In the genomic region with DNA sequence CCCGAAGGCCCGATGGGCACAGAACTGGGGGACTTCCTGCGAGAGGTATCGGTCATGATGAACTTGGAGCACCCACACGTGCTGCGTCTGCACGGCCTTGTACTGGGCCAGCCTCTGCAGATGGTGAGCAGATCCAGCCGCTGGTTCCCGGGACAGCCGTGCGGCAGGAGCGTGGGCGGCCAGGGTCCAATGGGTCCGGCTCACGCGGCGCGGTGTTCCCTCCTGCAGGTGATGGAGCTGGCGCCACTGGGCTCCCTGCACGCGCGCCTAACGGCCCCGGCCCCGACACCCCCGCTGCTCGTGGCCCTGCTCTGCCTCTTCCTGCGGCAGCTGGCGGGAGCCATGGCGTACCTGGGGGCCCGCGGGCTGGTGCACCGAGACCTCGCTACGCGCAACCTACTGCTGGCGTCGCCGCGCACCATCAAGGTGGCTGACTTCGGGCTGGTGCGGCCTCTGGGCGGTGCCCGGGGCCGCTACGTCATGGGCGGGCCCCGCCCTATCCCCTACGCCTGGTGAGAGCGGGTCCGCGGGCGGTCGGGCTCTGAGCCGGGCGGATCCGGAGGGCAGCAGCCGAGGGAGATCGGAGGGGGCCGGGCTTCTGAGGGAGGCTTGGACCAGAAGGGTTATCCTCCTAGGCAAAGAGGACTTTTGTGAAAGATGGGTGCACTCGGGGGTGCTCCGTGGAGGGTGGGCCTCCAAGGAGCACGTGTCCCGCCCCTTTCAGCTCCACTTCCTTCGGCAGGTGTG, we compare ENCODE assay signal across 6 cellular contexts. TPM values are rescaled to one million over a fixed set of nuclear protein-coding genes. Genes with fewer than 3 reads are reported as not detected.
DNase-seq lines count a peak whose midpoint lies in the region; TF ChIP-seq lines count a peak whose summit lies in the region.

No MANE protein-coding gene starts in this region.

- H3K9ac ChIP-seq in OCI-LY3 (ENCODE audit: low read length), result peak overlapping the region; percentile 67

- TF ChIP-seq CTCF in OCI-LY3 (IDR thresholded peaks at IDR 0.05; ENCODE audit: low read depth, low read length) (no peak), prostate gland (IDR thresholded peaks at IDR 0.05) (no peak)

- no peak overlapping the region for H3K27ac Mint-ChIP-seq in dendritic cell treated with granulocyte-macrophage colony-stimulating factor and Interleukin-4, amounts not matched to agents 40 ng/mL and 50 ng/mL, for 4 days

- H3K4me3 Mint-ChIP-seq in dendritic cell treated with granulocyte-macrophage colony-stimulating factor and Interleukin-4, amounts not matched to agents 40 ng/mL and 50 ng/mL, for 4 days, result peak overlapping the region; percentile 58

- H2AFZ ChIP-seq in OCI-LY3 (ENCODE audit: low read depth, low read length), result peak overlapping the region; percentile 86; the same call in 1 of the 2 replicates

- peaks cover 21% of the 10 kb centered on the region for H3K36me3 Mint-ChIP-seq in dendritic cell treated with granulocyte-macrophage colony-stimulating factor and Interleukin-4, amounts not matched to agents 40 ng/mL and 50 ng/mL, for 4 days (ENCODE audit: low read depth)

- H3K36me3 ChIP-seq in OCI-LY3 (replicated peaks; ENCODE audit: low read depth, low read length) (no peaks in the 10 kb centered on the region), prostate gland (no peaks in the 10 kb centered on the region)

- H3K4me1 ChIP-seq in OCI-LY3 (ENCODE audit: low read length), result peaks cover 9% of the 10 kb centered on the region; the same call in 1 of the 2 replicates
- peaks cover 10% of the 10 kb centered on the region for H3K4me1 ChIP-seq in prostate gland (replicated peaks)

- H3K27me3 ChIP-seq in OCI-LY3 (ENCODE audit: low read depth, low read length) (no peaks in the 10 kb centered on the region), prostate gland (replicated peaks; ENCODE audit: insufficient read depth) (no peaks in the 10 kb centered on the region)

- H3K4me2 ChIP-seq in OCI-LY3 (ENCODE audit: low read length), result peak overlapping the region; percentile 77

- H3K4me1 Mint-ChIP-seq in dendritic cell treated with granulocyte-macrophage colony-stimulating factor and Interleukin-4, amounts not matched to agents 40 ng/mL and 50 ng/mL, for 4 days (ENCODE audit: low read depth), result peaks cover 23% of the 10 kb centered on the region

- 22% methylated on average over 45 of the region's 65 CpGs for WGBS in prostate gland

- no peaks in the 10 kb centered on the region for H3K79me2 ChIP-seq in OCI-LY3 (ENCODE audit: low read length)

- peaks cover 7% of the 10 kb centered on the region for H3K9me3 Mint-ChIP-seq in dendritic cell treated with granulocyte-macrophage colony-stimulating factor and Interleukin-4, amounts not matched to agents 40 ng/mL and 50 ng/mL, for 4 days

- intact Hi-C loops in dendritic cell treated with granulocyte-macrophage colony-stimulating factor and Interleukin-4, amounts not matched to agents 40 ng/mL and 50 ng/mL, for 4 days (cut with micrococcal nuclease), result no loop called here
- intact Hi-C loops in prostate gland (cut with DNase I), result no loop called here

- no peak overlapping the region for H3K27ac ChIP-seq in OCI-LY3 (ENCODE audit: low read length)
- H3K27ac ChIP-seq in prostate gland, result peak overlapping the region in 1 of 2 donors; percentile 27

- peaks cover 66% of the 10 kb centered on the region for H3K27me3 Mint-ChIP-seq in dendritic cell treated with granulocyte-macrophage colony-stimulating factor and Interleukin-4, amounts not matched to agents 40 ng/mL and 50 ng/mL, for 4 days

- H3K9me3 ChIP-seq in OCI-LY3 (ENCODE audit: insufficient read depth, low read length) (0 out of 2 replicates have a peak, but pooled peaks cover 5% of the 10 kb centered on the region), prostate gland (no peaks in the 10 kb centered on the region)

- DNase-seq in prostate gland (ENCODE audit: low spot score), result no peak
- no peak for DNase-seq in NCI-H2171 treated with DMSO at 0.1 percent for 48 hours (lab: John Stamatoyannopoulos, UW)
- DNase-seq in NCI-H2107 treated with DMSO at 0.1 percent for 48 hours (lab: John Stamatoyannopoulos, UW; ENCODE audit: unreplicated experiment), result no peak

- TF ChIP-seq POLR2A in GM19099 (IDR thresholded peaks at IDR 0.05; ENCODE audit: extremely low read depth, insufficient read length, low read depth) (peak; percentile 36), prostate gland (IDR thresholded peaks at IDR 0.05) (no peak)

- H3K4me3 ChIP-seq in OCI-LY3 (ENCODE audit: low read length) (peak overlapping the region; percentile 84), prostate gland (peak overlapping the region; percentile 10 to 27)

- H4K20me1 ChIP-seq in OCI-LY3 (ENCODE audit: insufficient read depth, low read length), result no peaks in the 10 kb centered on the region

RNA-seq across cellular contexts. Expression of a gene that starts 3.0 kb away (rescaled TPM):
- 10 to 100 TPM in 1 of 2 donors, 1 to 10 TPM in 1; 9.9 to 28.4 TPM for total RNA-seq in prostate gland

RNA-seq across cellular contexts. Expression of a gene that starts 10.4 kb away (rescaled TPM):
- total RNA-seq in prostate gland, result 10 to 100 TPM; 25.8 to 26.4 TPM

RNA-seq across cellular contexts. Expression of a gene that starts 20.0 kb away (rescaled TPM):
- 100 to 1,000 TPM in 1 of 2 donors, 10 to 100 TPM in 1; 63.0 to 192 TPM for total RNA-seq in prostate gland

RNA-seq across cellular contexts. Expression of a gene that starts 23.7 kb away (rescaled TPM):
- total RNA-seq in prostate gland, result 10 to 100 TPM in 1 of 2 donors, 1 to 10 TPM in 1; 8.6 to 16.2 TPM

RNA-seq across cellular contexts. Expression of a gene that starts 29.0 kb away (rescaled TPM):
- not detected for total RNA-seq in prostate gland
